In the genomic region with DNA sequence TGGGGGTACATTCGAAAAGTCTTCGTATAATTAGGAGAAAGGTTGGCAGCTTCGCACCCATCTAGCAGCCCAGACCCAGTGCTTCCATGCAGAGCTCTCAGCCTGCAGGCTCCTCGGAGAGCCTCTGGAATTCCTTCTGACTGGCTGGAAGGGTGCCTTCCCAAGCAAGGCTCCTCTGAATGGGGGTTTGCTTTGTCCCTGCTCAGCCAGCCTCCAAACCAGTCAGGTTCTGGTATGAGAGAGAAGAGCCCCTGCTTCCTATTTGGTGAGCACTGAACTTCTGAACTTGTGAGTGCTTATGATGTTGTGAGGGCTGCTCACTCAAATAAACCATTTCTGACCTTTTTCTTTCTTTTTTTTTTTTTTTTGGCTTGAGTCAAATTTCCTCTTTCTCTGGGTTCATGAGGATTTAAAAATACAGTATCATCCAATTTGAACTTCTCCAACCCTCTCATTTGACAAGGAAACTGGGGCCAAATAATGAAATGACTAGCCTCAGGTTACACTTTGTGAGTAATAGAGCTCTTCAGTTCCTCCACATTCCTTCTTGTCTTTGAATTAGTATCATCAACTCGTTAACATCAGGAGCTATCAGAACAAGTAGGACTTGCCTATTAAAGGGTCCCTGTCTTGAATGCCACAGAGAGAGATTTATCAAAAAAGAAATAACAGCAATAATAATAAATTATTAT, we compare ENCODE assay signal across 20 cellular contexts. TPM values are rescaled to one million over a fixed set of nuclear protein-coding genes. Genes with fewer than 3 reads are reported as not detected.
A peak's percentile ranks its signal among the peaks of the same experiment; 100 is the strongest.
DNase-seq lines count a peak whose midpoint lies in the region; ATAC-seq and TF ChIP-seq lines count a peak whose summit lies in the region.
"Had no signal": no experiment of that assay in that cellular context is flagged by ENCODE, and none has a peak within 500 bp of the region (broad histone marks: within the 10 kb centered on the region; RNA-seq: fewer than 3 reads in every experiment).

No MANE protein-coding gene starts in this region.

- no peaks in the 10 kb centered on the region for H4K20me1 ChIP-seq in SK-N-SH (ENCODE audit: insufficient read depth)

- DNase-seq in stimulated activated naive CD8-positive, alpha-beta T cell treated with anti-CD3 and anti-CD28 coated beads, Interleukin-15, Interleukin-2, amounts not matched to agents 100 U/mL and 50 U/mL, for 24 hours: no peak
- DNase-seq in stimulated activated naive CD8-positive, alpha-beta T cell treated with anti-CD3 and anti-CD28 coated beads, Interleukin-15, amount 100 ng/mL, for 72 hours: no peak
- DNase-seq in SK-N-SH: no peak
- DNase-seq in foreskin keratinocyte: peak in 1 of 2 donors; percentile 67
- DNase-seq in G401 (ENCODE audit: low spot score): no peak
- no peak for DNase-seq in NCI-H2227 (lab: John Stamatoyannopoulos, UW; ENCODE audit: unreplicated experiment)
- DNase-seq in activated CD4-positive, CD25-positive, alpha-beta regulatory T cell treated with anti-CD3 and anti-CD28 coated beads, Interleukin-2, amount 50 U/mL, for 72 hours: no peak
- DNase-seq: activated gamma-delta T cell treated with Interleukin-2 at 50 U/mL for 16 hours; body of pancreas; GOT3; lower lobe of right lung; NCI-H1436 treated with DMSO at 0.1 percent for 48 hours; NCI-H510A; stimulated activated CD4-positive, alpha-beta T cell treated with anti-CD3 and anti-CD28 coated beads, Interleukin-1b, Interleukin-23, amount 100 ng/mL, for 48 hours had no signal

- H3K9ac ChIP-seq in SK-N-SH: no peak overlapping the region

- no peaks in the 10 kb centered on the region for H3K79me2 ChIP-seq in SK-N-SH (ENCODE audit: insufficient read depth)

- H3K4me3 ChIP-seq in SK-N-SH (ENCODE audit: low read depth in 2 of 2, low read length in 1 of 2): no peak overlapping the region
- H3K4me3 ChIP-seq: body of pancreas, lower lobe of right lung, SK-N-MC, tibial nerve had no signal

- WGBS in SK-N-SH (ENCODE audit: low lambda C conversion rate): 18% methylated on average over 5 of the region's 5 CpGs

- peaks cover 0 to 8% of the 10 kb centered on the region in 2 donors for H3K9me3 Mint-ChIP-seq in stimulated activated naive CD8-positive, alpha-beta T cell treated with anti-CD3 and anti-CD28 coated beads, Interleukin-15, amount 100 ng/mL, for 72 hours

- H3K27ac ChIP-seq in SK-N-SH (ENCODE audit: low read depth in 2 of 2, low read length in 1 of 2) (no peak overlapping the region), foreskin keratinocyte (no peak overlapping the region)
- H3K27ac ChIP-seq: body of pancreas, lower lobe of right lung, SK-N-MC, tibial nerve, VCaP had no signal

- H3K27me3 ChIP-seq in SK-N-SH (ENCODE audit: insufficient read depth): no peaks in the 10 kb centered on the region
- no peaks in the 10 kb centered on the region for H3K27me3 ChIP-seq in foreskin keratinocyte
- H3K27me3 ChIP-seq: body of pancreas, tibial nerve had no signal

- POLR2A ChIA-PET in SK-N-SH (lab: Yijun Ruan, JAX): no interaction called here

- no peaks in the 10 kb centered on the region for H3F3A ChIP-seq in SK-N-SH (replicated peaks; ENCODE audit: insufficient read depth)

- H3K9me2 ChIP-seq in SK-N-SH: no peaks in the 10 kb centered on the region

- H3K36me3 ChIP-seq in SK-N-SH (replicated peaks in 1 of 2; ENCODE audit: control insufficient read depth in 1 of 2, insufficient read depth in 2 of 2, low read length in 1 of 2): no peaks in the 10 kb centered on the region
- H3K36me3 ChIP-seq: lower lobe of right lung, tibial nerve had no signal

- H3K4me1 Mint-ChIP-seq in stimulated activated naive CD8-positive, alpha-beta T cell treated with anti-CD3 and anti-CD28 coated beads, Interleukin-15, amount 100 ng/mL, for 72 hours: peaks cover 29% of the 10 kb centered on the region

- H3K27me3 Mint-ChIP-seq in stimulated activated naive CD8-positive, alpha-beta T cell treated with anti-CD3 and anti-CD28 coated beads, Interleukin-15, amount 100 ng/mL, for 72 hours: no peaks in the 10 kb centered on the region

- ATAC-seq in stimulated activated naive CD8-positive, alpha-beta T cell treated with anti-CD3 and anti-CD28 coated beads, Interleukin-15, Interleukin-2, amounts not matched to agents 100 U/mL and 50 U/mL, for 24 hours: peak; percentile 19
- ATAC-seq in stimulated activated naive CD8-positive, alpha-beta T cell treated with anti-CD3 and anti-CD28 coated beads, Interleukin-15, amount 100 ng/mL, for 72 hours: no peak
- ATAC-seq in foreskin keratinocyte (peak; percentile 69), HG03045 (IDR thresholded peaks at IDR 0.05; ENCODE audit: unreplicated experiment) (no peak)
- ATAC-seq: body of pancreas, lower lobe of right lung had no signal

- TF ChIP-seq CTCF in SK-N-SH (IDR thresholded peaks at IDR 0.05): no peak
- no peak for TF ChIP-seq CTCF in foreskin keratinocyte (conservative IDR thresholded peaks at IDR 0.05)

- no peaks in the 10 kb centered on the region; a peak in 1 of 4 replicates for H3K4me1 ChIP-seq in SK-N-SH (ENCODE audit: control insufficient read depth in 1 of 2, insufficient read depth in 2 of 2, low read depth in 1 of 2, low read length in 1 of 2)
- peaks cover 19% of the 10 kb centered on the region for H3K4me1 ChIP-seq in foreskin keratinocyte
- H3K4me1 ChIP-seq: lower lobe of right lung, tibial nerve had no signal

- no peak overlapping the region for H3K27ac Mint-ChIP-seq in stimulated activated naive CD8-positive, alpha-beta T cell treated with anti-CD3 and anti-CD28 coated beads, Interleukin-15, amount 100 ng/mL, for 72 hours
- H3K27ac Mint-ChIP-seq: IgD-negative memory B cell had no signal

- no peaks in the 10 kb centered on the region for H3K9me3 ChIP-seq in SK-N-SH
- H3K9me3 ChIP-seq: body of pancreas, lower lobe of right lung had no signal

- no peak overlapping the region; the same call in 1 of the 2 replicates for H2AFZ ChIP-seq in SK-N-SH (ENCODE audit: low read depth)

- no peak overlapping the region for H3K4me3 Mint-ChIP-seq in stimulated activated naive CD8-positive, alpha-beta T cell treated with anti-CD3 and anti-CD28 coated beads, Interleukin-15, amount 100 ng/mL, for 72 hours
- H3K4me3 Mint-ChIP-seq: IgD-negative memory B cell had no signal

- peak overlapping the region; percentile 38; the same call in 1 of the 2 replicates for H3K4me2 ChIP-seq in SK-N-SH

- in situ Hi-C loops in G401 (cut with HindIII; ENCODE audit: low sequenced_read_pairs): no loop called here

- CTCF ChIA-PET in SK-N-SH (lab: Yijun Ruan, JAX): no interaction called here

- no peak for TF ChIP-seq RAD21 in SK-N-SH (IDR thresholded peaks at IDR 0.05; ENCODE audit: low read length)

- no peak for TF ChIP-seq EP300 in SK-N-SH (IDR thresholded peaks at IDR 0.05; ENCODE audit: borderline replicate concordance in 1 of 2, low read depth in 1 of 2, low read length in 1 of 2)

TF ChIP-seq in SK-N-SH, 30 proteins besides CTCF, POLR2A, EP300 and RAD21 (continues in another document):
- TF ChIP-seq JUND (IDR thresholded peaks at IDR 0.05): no peak
- TF ChIP-seq, protein P1, sequence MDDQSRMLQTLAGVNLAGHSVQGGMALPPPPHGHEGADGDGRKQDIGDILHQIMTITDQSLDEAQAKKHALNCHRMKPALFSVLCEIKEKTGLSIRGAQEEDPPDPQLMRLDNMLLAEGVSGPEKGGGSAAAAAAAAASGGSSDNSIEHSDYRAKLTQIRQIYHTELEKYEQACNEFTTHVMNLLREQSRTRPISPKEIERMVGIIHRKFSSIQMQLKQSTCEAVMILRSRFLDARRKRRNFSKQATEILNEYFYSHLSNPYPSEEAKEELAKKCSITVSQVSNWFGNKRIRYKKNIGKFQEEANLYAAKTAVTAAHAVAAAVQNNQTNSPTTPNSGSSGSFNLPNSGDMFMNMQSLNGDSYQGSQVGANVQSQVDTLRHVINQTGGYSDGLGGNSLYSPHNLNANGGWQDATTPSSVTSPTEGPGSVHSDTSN (IDR thresholded peaks at IDR 0.05): no peak
- TF ChIP-seq TCF12 (IDR thresholded peaks at IDR 0.05): no peak
- no peak for TF ChIP-seq MAX (IDR thresholded peaks at IDR 0.05; ENCODE audit: low read depth)
- TF ChIP-seq POLR2AphosphoS5 (IDR thresholded peaks at IDR 0.05; ENCODE audit: low read depth, low read length): no peak
- no peak for TF ChIP-seq NFIC (IDR thresholded peaks at IDR 0.05; ENCODE audit: borderline replicate concordance)
- TF ChIP-seq, protein P2, sequence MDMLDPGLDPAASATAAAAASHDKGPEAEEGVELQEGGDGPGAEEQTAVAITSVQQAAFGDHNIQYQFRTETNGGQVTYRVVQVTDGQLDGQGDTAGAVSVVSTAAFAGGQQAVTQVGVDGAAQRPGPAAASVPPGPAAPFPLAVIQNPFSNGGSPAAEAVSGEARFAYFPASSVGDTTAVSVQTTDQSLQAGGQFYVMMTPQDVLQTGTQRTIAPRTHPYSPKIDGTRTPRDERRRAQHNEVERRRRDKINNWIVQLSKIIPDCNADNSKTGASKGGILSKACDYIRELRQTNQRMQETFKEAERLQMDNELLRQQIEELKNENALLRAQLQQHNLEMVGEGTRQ (IDR thresholded peaks at IDR 0.05; ENCODE audit: borderline replicate concordance, low read depth, low read length): no peak
- TF ChIP-seq SMC3 (IDR thresholded peaks at IDR 0.05; ENCODE audit: low read depth, low read length): no peak
- TF ChIP-seq RXRA (IDR thresholded peaks at IDR 0.05; ENCODE audit: borderline replicate concordance, low read depth): no peak
- TF ChIP-seq YY1 (IDR thresholded peaks at IDR 0.05; ENCODE audit: low read depth): no peak
- TF ChIP-seq MXI1 (IDR thresholded peaks at IDR 0.05; ENCODE audit: low read depth, low read length): no peak
- TF ChIP-seq RFX5 (IDR thresholded peaks at IDR 0.05; ENCODE audit: low read length): no peak

RNA-seq across cellular contexts. Expression of gene GFI1, which starts 39.6 kb away (rescaled TPM):
- 0.18 and 0.19 TPM in 2 replicates for polyA plus RNA-seq in SK-N-SH (2012; rRNA removed)
- polyA plus RNA-seq in SK-N-SH (2012; cell fraction: cytosol; rRNA removed): 0.08 and 0.12 TPM in 2 replicates
- polyA plus RNA-seq in SK-N-SH (2012; cell fraction: nucleus; rRNA removed): 0.62 and 0.69 TPM in 2 replicates
- total RNA-seq in foreskin keratinocyte: 0.07 and 0.10 TPM in 2 replicates
- 0.07 TPM in 2 replicates for polyA plus RNA-seq in foreskin keratinocyte
- 0.31 and 1.6 TPM in 2 replicates for total RNA-seq in G401 (2014; rRNA removed; shearing (Covaris generic))
- polyA plus RNA-seq: neural cell had no signal

Comparison
In these comparisons a context has a peak if more than half of its experiments do, and no peak if none do; other contexts are left out.
1. ATAC-seq: peak in stimulated activated naive CD8-positive, alpha-beta T cell treated with anti-CD3 and anti-CD28 coated beads, Interleukin-15, Interleukin-2, amounts not matched to agents 100 U/mL and 50 U/mL, for 24 hours (single experiment) and foreskin keratinocyte (single experiment); none in stimulated activated naive CD8-positive, alpha-beta T cell treated with anti-CD3 and anti-CD28 coated beads, Interleukin-15, amount 100 ng/mL, for 72 hours (single experiment) and HG03045 (single experiment).